In genomic region chr20:62156592-62157386, GRCh38 we compare ENCODE assay signal across 8 cellular contexts. TPM values are rescaled to one million over a fixed set of nuclear protein-coding genes. Genes with fewer than 3 reads are reported as not detected.
A peak's percentile ranks its signal among the peaks of the same experiment; 100 is the strongest.
DNase-seq lines count a peak whose midpoint lies in the region; ATAC-seq and TF ChIP-seq lines count a peak whose summit lies in the region.

No MANE protein-coding gene starts in this region.

- no peak overlapping the region for H3K4me3 Mint-ChIP-seq in activated CD4-positive, alpha-beta T cell treated with anti-CD3 and anti-CD28 coated beads for 36 hours

- peaks cover 15% of the 10 kb centered on the region for H3K4me1 Mint-ChIP-seq in activated CD4-positive, alpha-beta T cell treated with anti-CD3 and anti-CD28 coated beads for 36 hours

- H3K36me3 Mint-ChIP-seq in activated CD4-positive, alpha-beta T cell treated with anti-CD3 and anti-CD28 coated beads for 36 hours (ENCODE audit: low read depth), result peaks cover 40% of the 10 kb centered on the region

- no peak overlapping the region for H3K4me3 ChIP-seq in coronary artery

- CTCF ChIA-PET in activated CD4-positive, alpha-beta T cell treated with anti-CD3 and anti-CD28 coated beads for 36 hours (lab: Charles Lee), result interaction anchor here (0.5 to 1.3 kb wide), 6 partner anchors 15 to 199 kb away, joined by 3 to 10 read pairs (median 3); partner anchors contain the start of gene MTG2

- no peaks in the 10 kb centered on the region for H3K27me3 Mint-ChIP-seq in activated CD4-positive, alpha-beta T cell treated with anti-CD3 and anti-CD28 coated beads for 36 hours

- POLR2A ChIA-PET in activated CD4-positive, alpha-beta T cell treated with anti-CD3 and anti-CD28 coated beads for 36 hours (lab: Charles Lee), result interaction anchor here (1.0 kb wide), 1 partner anchor 14 kb away, joined by 3 read pairs; no protein-coding TSS in a partner anchor

- no peaks in the 10 kb centered on the region for H3K9me3 Mint-ChIP-seq in activated CD4-positive, alpha-beta T cell treated with anti-CD3 and anti-CD28 coated beads for 36 hours (ENCODE audit: low read depth)

- no peak overlapping the region for H3K27ac Mint-ChIP-seq in activated CD4-positive, alpha-beta T cell treated with anti-CD3 and anti-CD28 coated beads for 36 hours

- H3K27ac ChIP-seq in coronary artery, result no peak overlapping the region

- intact Hi-C loops in activated CD4-positive, alpha-beta T cell treated with anti-CD3 and anti-CD28 coated beads for 36 hours (cut with DNase I, micrococcal nuclease), result loop anchor here (1.0 to 2.0 kb wide), 3 partner anchors 11 to 146 kb away; no protein-coding TSS in a partner anchor

- DNase-seq in NCI-H2107 (lab: John Stamatoyannopoulos, UW), result peak; percentile 29
- no peak for DNase-seq in NCI-H2107 treated with DMSO at 0.1 percent for 48 hours (lab: John Stamatoyannopoulos, UW; ENCODE audit: unreplicated experiment)
- DNase-seq in activated CD4-positive, alpha-beta T cell treated with anti-CD3 and anti-CD28 coated beads for 36 hours, result peak; percentile 86
- no peak for DNase-seq in coronary artery (ENCODE audit: low spot score)
- peak; percentile 55 to 73 for DNase-seq in lung microvascular endothelial cell (ENCODE audit: low read depth in 2 of 2)
- DNase-seq in stimulated activated CD8-positive, alpha-beta memory T cell treated with anti-CD3 and anti-CD28 coated beads, Interleukin-7, amount 100 ng/mL, for 1 hour (ENCODE audit: low read depth in 2 of 2), result peak; percentile 43 to 52
- DNase-seq in GOT3 (lab: John Stamatoyannopoulos, UW), result no peak

- TF ChIP-seq CTCF in LNCAP (IDR thresholded peaks at IDR 0.05), result peak; percentile 81
- peak; percentile 32 for TF ChIP-seq CTCF in coronary artery (IDR thresholded peaks at IDR 0.05)

- ATAC-seq in activated CD4-positive, alpha-beta T cell treated with anti-CD3 and anti-CD28 coated beads for 36 hours, result peak; percentile 85

RNA-seq across cellular contexts. Expression of gene SS18L1, which starts 13.2 kb away (rescaled TPM):
- total RNA-seq in activated CD4-positive, alpha-beta T cell treated with anti-CD3 and anti-CD28 coated beads for 36 hours, result 10 to 100 TPM; 14.3 to 16.6 TPM
- 6.8 and 8.1 TPM in 2 replicates for total RNA-seq in lung microvascular endothelial cell

RNA-seq across cellular contexts. Expression of gene PSMA7, which starts 13.6 kb away (rescaled TPM):
- 100 to 1,000 TPM; 208 to 296 TPM for total RNA-seq in activated CD4-positive, alpha-beta T cell treated with anti-CD3 and anti-CD28 coated beads for 36 hours
- 293 and 309 TPM in 2 replicates for total RNA-seq in lung microvascular endothelial cell

RNA-seq across cellular contexts. Expression of gene MTG2, which starts 26.0 kb away (rescaled TPM):
- total RNA-seq in activated CD4-positive, alpha-beta T cell treated with anti-CD3 and anti-CD28 coated beads for 36 hours, result 10 to 100 TPM; 38.0 to 44.9 TPM
- total RNA-seq in lung microvascular endothelial cell, result 7.4 and 10.9 TPM in 2 replicates

RNA-seq across cellular contexts. Expression of gene LSM14B, which starts 34.5 kb away (rescaled TPM):
- 10 to 100 TPM; 38.7 TPM for total RNA-seq in activated CD4-positive, alpha-beta T cell treated with anti-CD3 and anti-CD28 coated beads for 36 hours
- 21.1 and 25.0 TPM in 2 replicates for total RNA-seq in lung microvascular endothelial cell

Comparison
In these comparisons a context has a peak if more than half of its experiments do, and no peak if none do; other contexts are left out.
1. DNase-seq: peak in NCI-H2107 (single experiment), activated CD4-positive, alpha-beta T cell treated with anti-CD3 and anti-CD28 coated beads for 36 hours (single experiment), lung microvascular endothelial cell (2 of 2) and stimulated activated CD8-positive, alpha-beta memory T cell treated with anti-CD3 and anti-CD28 coated beads, Interleukin-7, amount 100 ng/mL, for 1 hour (2 of 2); none in NCI-H2107 treated with DMSO at 0.1 percent for 48 hours (single experiment), coronary artery (single experiment) and GOT3 (single experiment).